Comparison of ENCODE assay signal across 1 cellular context in the genomic region with DNA sequence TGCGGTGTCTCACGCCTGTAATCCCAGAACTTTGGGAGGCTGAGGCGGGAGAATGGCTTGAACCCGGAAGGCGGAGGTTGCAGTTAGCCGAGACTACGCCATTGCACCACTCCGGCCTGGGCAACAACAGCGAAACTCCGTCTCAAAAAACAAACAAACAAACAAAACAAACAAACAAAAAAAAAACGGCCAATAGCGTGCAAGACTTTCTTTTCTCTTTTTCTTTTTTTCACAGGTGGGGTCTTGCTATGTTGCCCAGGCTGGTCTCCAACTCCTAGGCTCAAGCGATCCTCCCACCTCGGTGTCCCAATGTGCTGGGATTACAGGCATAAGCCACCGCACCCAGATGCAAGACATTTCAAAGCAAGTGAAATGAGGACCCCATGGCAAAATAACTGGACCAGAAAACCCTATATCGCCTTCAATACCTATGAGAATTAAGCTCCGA.
TF ChIP-seq lines count a peak whose summit lies in the region.

No MANE protein-coding gene starts in this region.

TF ChIP-seq in HepG2, 621 proteins besides CTCF, POLR2A, EP300 and RAD21 (continued from another document):
- TF ChIP-seq SNAPC4 (CRISPR knock-in tag; IDR thresholded peaks at IDR 0.05) (0 out of 2 replicates have a peak, but pooled peaks have one; percentile 7), ZNF850 (CRISPR knock-in tag; conservative IDR thresholded peaks at IDR 0.05) (0 out of 2 replicates have a peak, but pooled peaks have one; percentile 12), SATB2 (CRISPR knock-in tag; IDR thresholded peaks at IDR 0.05) (no peak), THRA (CRISPR knock-in tag; IDR thresholded peaks at IDR 0.05; ENCODE audit: borderline replicate concordance) (no peak), FOSL1 (CRISPR knock-in tag; IDR thresholded peaks at IDR 0.05; ENCODE audit: borderline replicate concordance) (no peak), ZNF770 (CRISPR knock-in tag; IDR thresholded peaks at IDR 0.05) (peak; percentile 69; the same call in 1 of the 2 replicates), ZNF121 (CRISPR knock-in tag; IDR thresholded peaks at IDR 0.05) (peak; percentile 99), NBN (conservative IDR thresholded peaks at IDR 0.05) (no peak), FOXP1 (IDR thresholded peaks at IDR 0.05) (peak; percentile 28; the same call in 1 of the 2 replicates), FOXP1 (CRISPR knock-in tag; IDR thresholded peaks at IDR 0.05) (no peak), HNRNPUL1 (IDR thresholded peaks at IDR 0.05; ENCODE audit: low read depth, low read length) (no peak), ZNF264 (CRISPR knock-in tag; IDR thresholded peaks at IDR 0.05) (no peak), MYNN (CRISPR knock-in tag; IDR thresholded peaks at IDR 0.05; ENCODE audit: low read depth) (no peak), ZNF772 (CRISPR knock-in tag; IDR thresholded peaks at IDR 0.05) (no peak), MIER2 (CRISPR knock-in tag; IDR thresholded peaks at IDR 0.05) (no peak), ZNF687 (CRISPR knock-in tag; IDR thresholded peaks at IDR 0.05) (peak; percentile 26), ZBTB20 (CRISPR knock-in tag; IDR thresholded peaks at IDR 0.05; ENCODE audit: borderline replicate concordance, low read depth) (no peak), KDM5A (IDR thresholded peaks at IDR 0.05; ENCODE audit: borderline replicate concordance, low read length) (no peak), SCMH1 (CRISPR knock-in tag; IDR thresholded peaks at IDR 0.05; ENCODE audit: borderline replicate concordance) (no peak), MBNL3 (CRISPR knock-in tag; conservative IDR thresholded peaks at IDR 0.05) (no peak), FOXA3 (CRISPR knock-in tag; IDR thresholded peaks at IDR 0.05) (no peak), ATAD3A (CRISPR knock-in tag; IDR thresholded peaks at IDR 0.05) (no peak), TEAD2 (CRISPR knock-in tag; IDR thresholded peaks at IDR 0.05) (no peak)
